In the genomic region with DNA sequence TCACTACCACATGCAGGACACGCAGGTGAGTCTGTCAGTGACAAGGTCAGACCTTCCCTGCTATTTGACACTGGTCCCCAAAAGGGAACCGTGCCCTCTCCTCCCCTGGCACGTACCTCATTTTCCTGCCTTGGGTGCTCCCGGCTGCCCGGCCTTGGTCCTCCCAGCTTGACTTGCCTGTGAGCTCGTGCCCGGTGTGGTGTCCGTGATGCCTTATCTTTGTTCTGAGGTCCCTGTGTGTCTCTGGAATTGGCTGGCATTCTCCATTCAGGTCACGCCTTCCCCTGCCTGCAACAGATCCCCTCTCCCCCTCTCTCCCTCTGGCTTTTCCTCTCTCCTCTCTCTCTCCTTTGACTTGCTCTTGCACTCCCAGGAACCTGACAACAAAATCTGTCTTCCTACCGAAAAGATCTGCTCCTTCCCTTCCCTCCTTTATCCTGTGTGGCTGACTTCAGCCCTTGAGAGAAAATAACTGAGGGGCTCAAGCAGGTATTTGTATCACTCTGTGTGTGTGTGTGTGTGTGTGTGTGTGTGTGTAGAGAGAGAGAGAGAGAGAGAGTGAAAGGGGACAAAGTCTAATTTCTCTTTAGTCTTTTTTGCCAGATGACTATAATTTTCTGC, we compare ENCODE assay signal across 1 cellular context.
A peak's percentile ranks its signal among the peaks of the same experiment; 100 is the strongest.
TF ChIP-seq lines count a peak whose summit lies in the region.

A gene with protein sequence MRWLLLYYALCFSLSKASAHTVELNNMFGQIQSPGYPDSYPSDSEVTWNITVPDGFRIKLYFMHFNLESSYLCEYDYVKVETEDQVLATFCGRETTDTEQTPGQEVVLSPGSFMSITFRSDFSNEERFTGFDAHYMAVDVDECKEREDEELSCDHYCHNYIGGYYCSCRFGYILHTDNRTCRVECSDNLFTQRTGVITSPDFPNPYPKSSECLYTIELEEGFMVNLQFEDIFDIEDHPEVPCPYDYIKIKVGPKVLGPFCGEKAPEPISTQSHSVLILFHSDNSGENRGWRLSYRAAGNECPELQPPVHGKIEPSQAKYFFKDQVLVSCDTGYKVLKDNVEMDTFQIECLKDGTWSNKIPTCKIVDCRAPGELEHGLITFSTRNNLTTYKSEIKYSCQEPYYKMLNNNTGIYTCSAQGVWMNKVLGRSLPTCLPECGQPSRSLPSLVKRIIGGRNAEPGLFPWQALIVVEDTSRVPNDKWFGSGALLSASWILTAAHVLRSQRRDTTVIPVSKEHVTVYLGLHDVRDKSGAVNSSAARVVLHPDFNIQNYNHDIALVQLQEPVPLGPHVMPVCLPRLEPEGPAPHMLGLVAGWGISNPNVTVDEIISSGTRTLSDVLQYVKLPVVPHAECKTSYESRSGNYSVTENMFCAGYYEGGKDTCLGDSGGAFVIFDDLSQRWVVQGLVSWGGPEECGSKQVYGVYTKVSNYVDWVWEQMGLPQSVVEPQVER (minus strand): TSS at position 226 of the 621 bp plus-strand sequence. CDS start 105 bp downstream, at position 121.

TF ChIP-seq in HepG2, 621 proteins besides CTCF, POLR2A, EP300 and RAD21 (continued from another document):
- TF ChIP-seq, protein P1, sequence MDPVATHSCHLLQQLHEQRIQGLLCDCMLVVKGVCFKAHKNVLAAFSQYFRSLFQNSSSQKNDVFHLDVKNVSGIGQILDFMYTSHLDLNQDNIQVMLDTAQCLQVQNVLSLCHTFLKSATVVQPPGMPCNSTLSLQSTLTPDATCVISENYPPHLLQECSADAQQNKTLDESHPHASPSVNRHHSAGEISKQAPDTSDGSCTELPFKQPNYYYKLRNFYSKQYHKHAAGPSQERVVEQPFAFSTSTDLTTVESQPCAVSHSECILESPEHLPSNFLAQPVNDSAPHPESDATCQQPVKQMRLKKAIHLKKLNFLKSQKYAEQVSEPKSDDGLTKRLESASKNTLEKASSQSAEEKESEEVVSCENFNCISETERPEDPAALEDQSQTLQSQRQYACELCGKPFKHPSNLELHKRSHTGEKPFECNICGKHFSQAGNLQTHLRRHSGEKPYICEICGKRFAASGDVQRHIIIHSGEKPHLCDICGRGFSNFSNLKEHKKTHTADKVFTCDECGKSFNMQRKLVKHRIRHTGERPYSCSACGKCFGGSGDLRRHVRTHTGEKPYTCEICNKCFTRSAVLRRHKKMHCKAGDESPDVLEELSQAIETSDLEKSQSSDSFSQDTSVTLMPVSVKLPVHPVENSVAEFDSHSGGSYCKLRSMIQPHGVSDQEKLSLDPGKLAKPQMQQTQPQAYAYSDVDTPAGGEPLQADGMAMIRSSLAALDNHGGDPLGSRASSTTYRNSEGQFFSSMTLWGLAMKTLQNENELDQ (CRISPR knock-in tag; IDR thresholded peaks at IDR 0.05; ENCODE audit: borderline replicate concordance) = no peak
- TF ChIP-seq SOX6 (IDR thresholded peaks at IDR 0.05) = no peak
- TF ChIP-seq SOX6 (CRISPR knock-in tag; IDR thresholded peaks at IDR 0.05) = peak; percentile 35; the same call in 1 of the 2 replicates
- TF ChIP-seq, protein P2, sequence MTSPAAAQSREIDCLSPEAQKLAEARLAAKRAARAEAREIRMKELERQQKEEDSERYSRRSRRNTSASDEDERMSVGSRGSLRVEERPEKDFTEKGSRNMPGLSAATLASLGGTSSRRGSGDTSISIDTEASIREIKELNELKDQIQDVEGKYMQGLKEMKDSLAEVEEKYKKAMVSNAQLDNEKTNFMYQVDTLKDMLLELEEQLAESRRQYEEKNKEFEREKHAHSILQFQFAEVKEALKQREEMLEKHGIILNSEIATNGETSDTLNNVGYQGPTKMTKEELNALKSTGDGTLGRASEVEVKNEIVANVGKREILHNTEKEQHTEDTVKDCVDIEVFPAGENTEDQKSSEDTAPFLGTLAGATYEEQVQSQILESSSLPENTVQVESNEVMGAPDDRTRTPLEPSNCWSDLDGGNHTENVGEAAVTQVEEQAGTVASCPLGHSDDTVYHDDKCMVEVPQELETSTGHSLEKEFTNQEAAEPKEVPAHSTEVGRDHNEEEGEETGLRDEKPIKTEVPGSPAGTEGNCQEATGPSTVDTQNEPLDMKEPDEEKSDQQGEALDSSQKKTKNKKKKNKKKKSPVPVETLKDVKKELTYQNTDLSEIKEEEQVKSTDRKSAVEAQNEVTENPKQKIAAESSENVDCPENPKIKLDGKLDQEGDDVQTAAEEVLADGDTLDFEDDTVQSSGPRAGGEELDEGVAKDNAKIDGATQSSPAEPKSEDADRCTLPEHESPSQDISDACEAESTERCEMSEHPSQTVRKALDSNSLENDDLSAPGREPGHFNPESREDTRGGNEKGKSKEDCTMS (CRISPR knock-in tag; conservative IDR thresholded peaks at IDR 0.05) = no peak
- no peak for TF ChIP-seq ZNF572 (CRISPR knock-in tag; IDR thresholded peaks at IDR 0.05)
- TF ChIP-seq ZNF605 (CRISPR knock-in tag; IDR thresholded peaks at IDR 0.05) = no peak
- no peak for TF ChIP-seq KAT8 (CRISPR knock-in tag; IDR thresholded peaks at IDR 0.05)
- TF ChIP-seq ZNF652 (CRISPR knock-in tag; IDR thresholded peaks at IDR 0.05; ENCODE audit: borderline replicate concordance, low read depth) = no peak
- TF ChIP-seq, protein P3, sequence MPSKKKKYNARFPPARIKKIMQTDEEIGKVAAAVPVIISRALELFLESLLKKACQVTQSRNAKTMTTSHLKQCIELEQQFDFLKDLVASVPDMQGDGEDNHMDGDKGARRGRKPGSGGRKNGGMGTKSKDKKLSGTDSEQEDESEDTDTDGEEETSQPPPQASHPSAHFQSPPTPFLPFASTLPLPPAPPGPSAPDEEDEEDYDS (CRISPR knock-in tag; IDR thresholded peaks at IDR 0.05) = peak; percentile 9; the same call in 1 of the 2 replicates
